Comparison of ENCODE assay signal across 1 cellular context in the genomic region with DNA sequence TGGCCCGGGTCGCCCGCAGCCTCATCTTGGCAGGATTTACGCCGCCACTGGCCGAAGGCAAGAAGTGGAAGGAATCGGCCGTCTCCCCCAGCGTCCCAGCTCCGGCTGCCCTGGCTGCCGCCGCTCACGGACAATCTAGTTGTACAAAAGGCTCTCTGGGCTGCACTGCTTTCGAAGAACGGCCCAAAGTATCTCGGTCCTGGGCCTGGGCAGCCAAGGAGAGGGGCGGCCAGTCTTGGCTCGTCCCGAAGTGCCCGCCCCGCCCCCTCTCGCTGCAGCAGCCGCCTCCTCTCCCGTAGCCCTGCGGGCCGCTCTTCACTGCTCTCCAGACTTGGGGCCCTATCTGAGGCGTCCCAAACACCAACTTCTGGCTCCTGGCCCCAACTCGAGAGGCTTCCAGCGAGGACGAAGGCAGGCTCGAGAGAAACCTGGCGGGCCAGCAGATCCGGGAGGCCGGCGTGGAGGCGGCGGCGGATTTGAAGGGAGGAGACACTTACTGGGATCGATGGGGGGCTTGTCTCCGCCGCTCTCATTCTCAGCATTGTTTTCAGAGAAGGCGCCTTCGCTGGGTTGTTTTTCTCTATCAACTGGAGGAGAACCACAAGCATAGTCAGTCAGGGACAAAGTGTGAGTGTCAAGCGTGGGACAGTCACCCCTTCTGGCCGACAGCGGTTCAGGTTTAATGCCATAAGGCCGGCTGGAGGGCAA.
TF ChIP-seq lines count a peak whose summit lies in the region.

No MANE protein-coding gene starts in this region.

TF ChIP-seq in HEK293, 187 proteins besides CTCF, POLR2A, EP300 and RAD21 (continued from another document):
- TF ChIP-seq, protein P1, sequence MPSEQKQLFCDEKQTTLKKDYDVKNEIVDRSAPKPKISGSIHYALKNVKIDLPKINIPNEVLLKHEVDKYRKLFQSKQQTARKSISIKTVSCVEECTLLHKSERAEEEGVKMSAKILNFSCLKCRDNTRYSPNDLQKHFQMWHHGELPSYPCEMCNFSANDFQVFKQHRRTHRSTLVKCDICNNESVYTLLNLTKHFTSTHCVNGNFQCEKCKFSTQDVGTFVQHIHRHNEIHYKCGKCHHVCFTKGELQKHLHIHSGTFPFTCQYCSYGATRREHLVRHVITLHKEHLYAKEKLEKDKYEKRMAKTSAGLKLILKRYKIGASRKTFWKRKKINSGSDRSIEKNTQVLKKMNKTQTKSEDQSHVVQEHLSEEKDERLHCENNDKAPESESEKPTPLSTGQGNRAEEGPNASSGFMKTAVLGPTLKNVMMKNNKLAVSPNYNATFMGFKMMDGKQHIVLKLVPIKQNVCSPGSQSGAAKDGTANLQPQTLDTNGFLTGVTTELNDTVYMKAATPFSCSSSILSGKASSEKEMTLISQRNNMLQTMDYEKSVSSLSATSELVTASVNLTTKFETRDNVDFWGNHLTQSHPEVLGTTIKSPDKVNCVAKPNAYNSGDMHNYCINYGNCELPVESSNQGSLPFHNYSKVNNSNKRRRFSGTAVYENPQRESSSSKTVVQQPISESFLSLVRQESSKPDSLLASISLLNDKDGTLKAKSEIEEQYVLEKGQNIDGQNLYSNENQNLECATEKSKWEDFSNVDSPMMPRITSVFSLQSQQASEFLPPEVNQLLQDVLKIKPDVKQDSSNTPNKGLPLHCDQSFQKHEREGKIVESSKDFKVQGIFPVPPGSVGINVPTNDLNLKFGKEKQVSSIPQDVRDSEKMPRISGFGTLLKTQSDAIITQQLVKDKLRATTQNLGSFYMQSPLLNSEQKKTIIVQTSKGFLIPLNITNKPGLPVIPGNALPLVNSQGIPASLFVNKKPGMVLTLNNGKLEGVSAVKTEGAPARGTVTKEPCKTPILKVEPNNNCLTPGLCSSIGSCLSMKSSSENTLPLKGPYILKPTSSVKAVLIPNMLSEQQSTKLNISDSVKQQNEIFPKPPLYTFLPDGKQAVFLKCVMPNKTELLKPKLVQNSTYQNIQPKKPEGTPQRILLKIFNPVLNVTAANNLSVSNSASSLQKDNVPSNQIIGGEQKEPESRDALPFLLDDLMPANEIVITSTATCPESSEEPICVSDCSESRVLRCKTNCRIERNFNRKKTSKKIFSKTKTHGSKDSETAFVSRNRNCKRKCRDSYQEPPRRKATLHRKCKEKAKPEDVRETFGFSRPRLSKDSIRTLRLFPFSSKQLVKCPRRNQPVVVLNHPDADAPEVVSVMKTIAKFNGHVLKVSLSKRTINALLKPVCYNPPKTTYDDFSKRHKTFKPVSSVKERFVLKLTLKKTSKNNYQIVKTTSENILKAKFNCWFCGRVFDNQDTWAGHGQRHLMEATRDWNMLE (tag by site-specific recombination; conservative IDR thresholded peaks at IDR 0.05; ENCODE audit: low read depth) = no peak; the same call in 1 of the 2 replicates
- TF ChIP-seq SP3 (tag by site-specific recombination; IDR thresholded peaks at IDR 0.05) = peak; percentile 35
- TF ChIP-seq BCL6B (tag by site-specific recombination; IDR thresholded peaks at IDR 0.05) = 0 out of 2 replicates have a peak, but pooled peaks have one; percentile 10
- TF ChIP-seq KLF9 (tag by site-specific recombination; IDR thresholded peaks at IDR 0.05; ENCODE audit: low read depth) = peak; percentile 82
TF ChIP-seq in HEK293: peak in this region for 5.
